In genomic region chr16:89536886-89537548, GRCh38 we compare ENCODE assay signal across 21 cellular contexts. TPM values are rescaled to one million over a fixed set of nuclear protein-coding genes. Genes with fewer than 3 reads are reported as not detected.
A peak's percentile ranks its signal among the peaks of the same experiment; 100 is the strongest.
DNase-seq lines count a peak whose midpoint lies in the region; ATAC-seq, FAIRE-seq and TF ChIP-seq lines count a peak whose summit lies in the region.
"Had no signal": no experiment of that assay in that cellular context is flagged by ENCODE, and none has a peak within 500 bp of the region (broad histone marks: within the 10 kb centered on the region; RNA-seq: fewer than 3 reads in every experiment).

No MANE protein-coding gene starts in this region.

- H3K36me3 Mint-ChIP-seq in CD4-positive, alpha-beta T cell (ENCODE audit: low read depth) = peaks cover 42% of the 10 kb centered on the region

- H3K27me3 Mint-ChIP-seq in CD4-positive, alpha-beta T cell = no peaks in the 10 kb centered on the region
- H3K27me3 Mint-ChIP-seq: activated CD4-positive, alpha-beta T cell treated with anti-CD3 and anti-CD28 coated beads, Interleukin-2, amount 10 ng/mL, durations not matched to agents 24 days and 14 days; central memory CD8-positive, alpha-beta T cell had no signal

- no peak for DNase-seq in CD4-positive, alpha-beta T cell
- no peak for DNase-seq in K562 (ENCODE audit: extremely low read depth in 1 of 4, low spot score in 3 of 4)
- peak in 41 of 51 donors; percentile 5 to 83 (median 51) for DNase-seq in hypothalamus (lab: John Stamatoyannopoulos, UW)
- DNase-seq in pons (ENCODE audit: low spot score) = peak; percentile 93
- DNase-seq in left cardiac atrium = no peak
- no peak for DNase-seq in thyroid gland
- DNase-seq in kidney tubule cell (ENCODE audit: low spot score) = no peak
- no peak for DNase-seq in mesenchymal stem cell
- DNase-seq: activated CD4-positive, alpha-beta T cell treated with anti-CD3 and anti-CD28 coated beads, Interleukin-2, amount 10 ng/mL, durations not matched to agents 24 days and 14 days; mesendoderm; NCI-H2107; NCI-H524 treated with DMSO at 0.1 percent for 48 hours; stimulated activated CD4-positive, alpha-beta T cell treated with anti-CD3 and anti-CD28 coated beads, Interleukin-15, amount 100 ng/mL, for 24 hours had no signal

- H3K27ac Mint-ChIP-seq in CD4-positive, alpha-beta T cell = peak overlapping the region; percentile 55
- H3K27ac Mint-ChIP-seq: activated CD4-positive, alpha-beta T cell treated with anti-CD3 and anti-CD28 coated beads, Interleukin-2, amount 10 ng/mL, durations not matched to agents 24 days and 14 days; activated T-helper 2 cell treated with anti-CD3 and anti-CD28 coated beads, Interferon-gamma antibody, Interleukin-2, Interleukin-4, amounts not matched to agents 10 μg/mL and 5 μg/mL and 100 μg/mL, durations not matched to agents 14 hours and 24 hours and 36 hours; GM23338 had no signal

- no peak overlapping the region for H3K4me3 Mint-ChIP-seq in CD4-positive, alpha-beta T cell
- H3K4me3 Mint-ChIP-seq: activated CD4-positive, alpha-beta T cell treated with anti-CD3 and anti-CD28 coated beads, Interleukin-2, amount 10 ng/mL, durations not matched to agents 24 days and 14 days; central memory CD8-positive, alpha-beta T cell; GM23338 had no signal

- H3K4me1 ChIP-seq in K562 (replicated peaks in 1 of 2; ENCODE audit: control insufficient read depth in 2 of 2, insufficient read depth in 2 of 2, low read length in 2 of 2) = peaks cover 0 to 16% of the 10 kb centered on the region in 2 experiments; a peak in 3 of 5 replicates
- H3K4me1 ChIP-seq in thyroid gland = no peaks in the 10 kb centered on the region
- peaks cover 29% of the 10 kb centered on the region for H3K4me1 ChIP-seq in mesenchymal stem cell (ENCODE audit: control insufficient read depth, insufficient read depth, low read depth, low read length)

- no peak overlapping the region for H4K91ac ChIP-seq in mesenchymal stem cell (ENCODE audit: low read length)

- no peak overlapping the region for H2BK5ac ChIP-seq in mesenchymal stem cell (ENCODE audit: low read depth, low read length, poor library complexity, severe bottlenecking)

- H3K4me1 Mint-ChIP-seq in CD4-positive, alpha-beta T cell (ENCODE audit: low read depth) = peaks cover 23% of the 10 kb centered on the region
- H3K4me1 Mint-ChIP-seq: GM23338 had no signal

- H3K4me2 ChIP-seq in K562 (ENCODE audit: insufficient read depth, low read length) (no peak overlapping the region), mesenchymal stem cell (ENCODE audit: low read length, poor library complexity, severe bottlenecking) (no peak overlapping the region)
- H3K4me2 ChIP-seq: GM23338 had no signal

- in situ Hi-C loops in K562 (cut with MboI) = no loop called here

- H3K36me3 ChIP-seq in K562 (ENCODE audit: control insufficient read depth, insufficient read depth, low read length) = peaks cover 76% of the 10 kb centered on the region; the same call in 2 of the 3 replicates
- H3K36me3 ChIP-seq in thyroid gland = peaks cover 48 to 50% of the 10 kb centered on the region in 2 donors
- H3K36me3 ChIP-seq in mesenchymal stem cell (ENCODE audit: control insufficient read depth in 1 of 2, insufficient read depth in 2 of 2, low read depth in 1 of 2, low read length in 2 of 2) = peaks cover 70 to 87% of the 10 kb centered on the region in 2 experiments

- H2AFZ ChIP-seq in K562 (ENCODE audit: low read depth, low read length) = no peak overlapping the region
- no peak overlapping the region for H2AFZ ChIP-seq in mesenchymal stem cell (ENCODE audit: low read depth, low read length)
- H2AFZ ChIP-seq: GM23338 had no signal

- H3K79me1 ChIP-seq in mesenchymal stem cell (replicated peaks; ENCODE audit: low read length, poor library complexity, severe bottlenecking) = peaks cover 26% of the 10 kb centered on the region

- TF ChIP-seq EP300 in K562 (IDR thresholded peaks at IDR 0.05; ENCODE audit: low read length) = no peak

- FAIRE-seq in K562 (lab: Jason Lieb, UNC) = no peak
- FAIRE-seq: keratinocyte, TTC549 had no signal

- H3K14ac ChIP-seq in mesenchymal stem cell (ENCODE audit: low read length in 2 of 2) = no peak overlapping the region

- no peaks in the 10 kb centered on the region for H3K9me3 ChIP-seq in CD4-positive, alpha-beta T cell (ENCODE audit: control insufficient read depth, low read length)
- H3K9me3 ChIP-seq in K562 (replicated peaks; ENCODE audit: control insufficient read depth, insufficient read depth, low read depth, low read length) = no peaks in the 10 kb centered on the region
- H3K9me3 ChIP-seq in thyroid gland = no peaks in the 10 kb centered on the region
- H3K9me3 ChIP-seq in mesenchymal stem cell (ENCODE audit: control insufficient read depth, low read length) = no peaks in the 10 kb centered on the region
- H3K9me3 ChIP-seq: right atrium auricular region, transverse colon had no signal

- no peaks in the 10 kb centered on the region for H3K9me3 Mint-ChIP-seq in CD4-positive, alpha-beta T cell
- H3K9me3 Mint-ChIP-seq: activated CD4-positive, alpha-beta T cell treated with anti-CD3 and anti-CD28 coated beads, Interleukin-2, amount 10 ng/mL, durations not matched to agents 24 days and 14 days; activated T-helper 2 cell treated with anti-CD3 and anti-CD28 coated beads, Interferon-gamma antibody, Interleukin-2, Interleukin-4, amounts not matched to agents 10 μg/mL and 5 μg/mL and 100 μg/mL, durations not matched to agents 14 hours and 24 hours and 36 hours; central memory CD8-positive, alpha-beta T cell; GM23338 had no signal

- H3K27ac ChIP-seq in CD4-positive, alpha-beta T cell (ENCODE audit: low read depth, low read length) = no peak overlapping the region
- H3K27ac ChIP-seq in K562 (ENCODE audit: extremely low read depth, low read depth, low read length) (no peak overlapping the region), thyroid gland (no peak overlapping the region), mesenchymal stem cell (ENCODE audit: low read length, poor library complexity, severe bottlenecking) (no peak overlapping the region)
- H3K27ac ChIP-seq: right atrium auricular region had no signal

- TF ChIP-seq RAD21 in K562 (CRISPR knock-in tag; conservative IDR thresholded peaks at IDR 0.05 in 1 of 2, IDR thresholded peaks at IDR 0.05 in 1 of 2) = no peak

- 91% methylated on average over 34 of the region's 36 CpGs for WGBS in K562 (ENCODE audit: insufficient coverage, low coverage, missing lambda C conversion rate)
- 83 to 91% methylated on average over 28 to 35 of the region's 36 CpGs for WGBS in thyroid gland, 2 donors
- WGBS in mesenchymal stem cell = 95% methylated on average over 36 of the region's 36 CpGs

- H2BK12ac ChIP-seq in mesenchymal stem cell (ENCODE audit: low read length in 2 of 2) = no peak overlapping the region

- POLR2A ChIA-PET in CD4-positive, alpha-beta T cell (lab: Charles Lee) = interaction anchor here (1.4 kb wide), 1 partner anchor 12 kb away, joined by 3 read pairs; no protein-coding TSS in a partner anchor
- POLR2A ChIA-PET in K562 (lab: Yijun Ruan, JAX) = no interaction called here

- H3K4me3 ChIP-seq in K562 (no peak overlapping the region), thyroid gland (replicated peaks in 1 of 3) (no peak overlapping the region), mesenchymal stem cell (ENCODE audit: insufficient read depth in 1 of 2, low read depth in 1 of 2, low read length in 2 of 2) (no peak overlapping the region)
- H3K4me3 ChIP-seq: GM23338, right atrium auricular region, transverse colon had no signal

- BruUV-seq in K562 (replicated peaks; lab: Mats Ljungman, UMichigan) = no TSS peak

- H4K20me1 ChIP-seq in K562 (replicated peaks; ENCODE audit: control insufficient read depth, insufficient read depth, low read length) = 0 out of 2 replicates have a peak, but pooled peaks cover 6% of the 10 kb centered on the region

- CTCF ChIA-PET in CD4-positive, alpha-beta T cell (lab: Charles Lee) = no interaction called here
- CTCF ChIA-PET in K562 (lab: Yijun Ruan, JAX; ENCODE audit: low intra/inter-chr PET ratio) = no interaction called here

- H3K9me1 ChIP-seq in K562 (ENCODE audit: control insufficient read depth, insufficient read depth, low read length) = no peaks in the 10 kb centered on the region

- H3K9ac ChIP-seq in K562 (ENCODE audit: insufficient read depth in 1 of 2, low read depth in 2 of 2, low read length in 2 of 2) (no peak overlapping the region), mesenchymal stem cell (ENCODE audit: low read length) (no peak overlapping the region)

- H3K79me2 ChIP-seq in K562 (ENCODE audit: control insufficient read depth, insufficient read depth, low read length) = no peaks in the 10 kb centered on the region

- no peak for TF ChIP-seq CTCF in CD4-positive, alpha-beta T cell (IDR thresholded peaks at IDR 0.05)
- TF ChIP-seq CTCF in K562 (IDR thresholded peaks at IDR 0.05 in 2 of 3, conservative IDR thresholded peaks at IDR 0.05 in 1 of 3; ENCODE audit: insufficient read depth in 2 of 3, low read depth in 1 of 3, low read length in 3 of 3) (no peak), thyroid gland (IDR thresholded peaks at IDR 0.05) (no peak)

- no peak overlapping the region for H2AK5ac ChIP-seq in mesenchymal stem cell (ENCODE audit: low read length, severe bottlenecking)

- no peak overlapping the region for H3K18ac ChIP-seq in mesenchymal stem cell (ENCODE audit: low read depth in 1 of 2, low read length in 2 of 2)

- TF ChIP-seq POLR2A in K562 (conservative IDR thresholded peaks at IDR 0.05) (no peak), thyroid gland (IDR thresholded peaks at IDR 0.05) (no peak)

- H2BK120ac ChIP-seq in mesenchymal stem cell (ENCODE audit: low read depth, low read length) = no peak overlapping the region

- H4K8ac ChIP-seq in mesenchymal stem cell (ENCODE audit: low read length) = no peak overlapping the region

- ATAC-seq in CD4-positive, alpha-beta T cell (ENCODE audit: poor library complexity) = no peak
- ATAC-seq in K562 = no peak
- ATAC-seq in left cardiac atrium = no peak
- ATAC-seq: GM23338, Right ventricle myocardium inferior had no signal

- H2BK15ac ChIP-seq in mesenchymal stem cell (ENCODE audit: low read depth, poor library complexity, severe bottlenecking) = no peak overlapping the region

- no peak overlapping the region for H3K4ac ChIP-seq in mesenchymal stem cell (ENCODE audit: low read depth in 1 of 2, low read length in 2 of 2)

- intact Hi-C loops in CD4-positive, alpha-beta T cell (cut with DNase I, micrococcal nuclease) = no loop called here
- intact Hi-C loops in K562 (cut with micrococcal nuclease) = no loop called here
- intact Hi-C loops in left cardiac atrium (cut with DNase I) = no loop called here
- intact Hi-C loops in thyroid gland (cut with DNase I) = no loop called here

- H3K27me3 ChIP-seq in CD4-positive, alpha-beta T cell (ENCODE audit: control insufficient read depth, insufficient read depth, low read length) = no peaks in the 10 kb centered on the region
- no peaks in the 10 kb centered on the region for H3K27me3 ChIP-seq in K562 (ENCODE audit: control insufficient read depth in 2 of 2, insufficient read depth in 2 of 2, low read length in 2 of 2)
- H3K27me3 ChIP-seq in thyroid gland = no peaks in the 10 kb centered on the region
- H3K27me3 ChIP-seq in mesenchymal stem cell (ENCODE audit: control insufficient read depth in 1 of 2, insufficient read depth in 1 of 2, low read length in 2 of 2) = no peaks in the 10 kb centered on the region
- H3K27me3 ChIP-seq: right atrium auricular region, transverse colon had no signal

- H3K23ac ChIP-seq in mesenchymal stem cell (ENCODE audit: low read length in 2 of 2) = no peak overlapping the region

RNA-seq across cellular contexts. Expression of gene RPL13, which starts 23.5 kb away (rescaled TPM):
- total RNA-seq in CD4-positive, alpha-beta T cell = 1,000 to 10,000 TPM; 4,971 to 5,051 TPM
- 190 and 375 TPM in 2 replicates for total RNA-seq in K562 (2011; cell fraction: chromatin; rRNA removed; ENCODE audit: low replicate concordance)
- 1,145 and 1,282 TPM in 2 replicates for total RNA-seq in K562 (2011; cell fraction: nucleolus; rRNA removed)
- 741 and 1,472 TPM in 2 replicates for total RNA-seq in K562 (2011; cell fraction: nucleoplasm; rRNA removed)
- total RNA-seq in K562 (2014; rRNA removed) = 6,042 and 8,261 TPM in 2 replicates
- 916 and 1,208 TPM in 2 replicates for total RNA-seq in K562 (2014; rRNA removed; fragmentation: Illumina TruSeq; extraction: Trizol)
- total RNA-seq in K562 (2015; rRNA removed; fragmentation: Illumina TruSeq; extraction: Trizol) = 2,074 and 2,169 TPM in 2 replicates
- 2,859 and 3,283 TPM in 2 replicates for total RNA-seq in K562 (2021)
- 1,633 and 2,887 TPM in 2 replicates for polyA plus RNA-seq in K562 (2011; rRNA removed)
- polyA plus RNA-seq in K562 (2011; cell fraction: cytosol; rRNA removed) = 3,426 and 8,334 TPM in 2 replicates
- 2,104 and 2,686 TPM in 2 replicates for polyA plus RNA-seq in K562 (2011; cell fraction: nucleus; rRNA removed)
- 2,765 and 5,488 TPM in 2 replicates for polyA plus RNA-seq in K562 (2012)
- 1,258 and 1,518 TPM in 2 replicates for polyA plus RNA-seq in K562 (2014; fragmentation: Illumina TruSeq; extraction: Trizol)
- polyA plus RNA-seq in K562 (2014; fragmentation: Nextera tagmentation; extraction: Ambion mirVana) = 100 to 1,000 TPM; 227 to 348 TPM
- polyA plus RNA-seq in K562 (2014; rRNA removed) = 4,293 and 4,381 TPM in 2 replicates
- 413 and 474 TPM in 2 replicates for polyA minus RNA-seq in K562 (2011; rRNA and poly(A)+ RNA removed)
- polyA minus RNA-seq in K562 (2011; cell fraction: cytosol; rRNA and poly(A)+ RNA removed) = 1,370 and 2,343 TPM in 2 replicates
- 505 and 641 TPM in 2 replicates for polyA minus RNA-seq in K562 (2011; cell fraction: nucleus; rRNA and poly(A)+ RNA removed)
- total RNA-seq in left cardiac atrium = 1,000 to 10,000 TPM; 1,319 to 1,367 TPM
- 1,000 to 10,000 TPM; 5,127 to 8,436 (median 6,104) TPM for total RNA-seq in thyroid gland
- 2,898 TPM for polyA plus RNA-seq in mesenchymal stem cell (2013, experiment 1 of 2)
- polyA plus RNA-seq in mesenchymal stem cell (2013, experiment 2 of 2) = 2,946 TPM

RNA-seq across cellular contexts. Expression of gene SPG7, which starts 28.8 kb away (rescaled TPM):
- total RNA-seq in CD4-positive, alpha-beta T cell = 100 to 1,000 TPM; 163 to 167 TPM
- total RNA-seq in K562 (2011; cell fraction: chromatin; rRNA removed; ENCODE audit: low replicate concordance) = 538 and 821 TPM in 2 replicates
- total RNA-seq in K562 (2011; cell fraction: nucleolus; rRNA removed) = 360 and 372 TPM in 2 replicates
- 370 and 431 TPM in 2 replicates for total RNA-seq in K562 (2011; cell fraction: nucleoplasm; rRNA removed)
- 67.4 and 136 TPM in 2 replicates for total RNA-seq in K562 (2014; rRNA removed)
- total RNA-seq in K562 (2014; rRNA removed; fragmentation: Illumina TruSeq; extraction: Trizol) = 37.3 and 41.2 TPM in 2 replicates
- 51.9 and 55.5 TPM in 2 replicates for total RNA-seq in K562 (2015; rRNA removed; fragmentation: Illumina TruSeq; extraction: Trizol)
- 74.8 and 75.4 TPM in 2 replicates for total RNA-seq in K562 (2021)
- 44.2 and 53.2 TPM in 2 replicates for polyA plus RNA-seq in K562 (2011; rRNA removed)
- 33.7 and 35.7 TPM in 2 replicates for polyA plus RNA-seq in K562 (2011; cell fraction: cytosol; rRNA removed)
- polyA plus RNA-seq in K562 (2011; cell fraction: nucleus; rRNA removed) = 243 and 279 TPM in 2 replicates
- 41.5 and 49.6 TPM in 2 replicates for polyA plus RNA-seq in K562 (2012)
- polyA plus RNA-seq in K562 (2014; fragmentation: Illumina TruSeq; extraction: Trizol) = 49.2 and 49.4 TPM in 2 replicates
- 1 to 10 TPM; 5.8 to 7.0 TPM for polyA plus RNA-seq in K562 (2014; fragmentation: Nextera tagmentation; extraction: Ambion mirVana)
- 62.6 and 89.1 TPM in 2 replicates for polyA plus RNA-seq in K562 (2014; rRNA removed)
- 44.3 and 53.3 TPM in 2 replicates for polyA minus RNA-seq in K562 (2011; rRNA and poly(A)+ RNA removed)
- polyA minus RNA-seq in K562 (2011; cell fraction: cytosol; rRNA and poly(A)+ RNA removed) = 30.5 and 50.1 TPM in 2 replicates
- polyA minus RNA-seq in K562 (2011; cell fraction: nucleus; rRNA and poly(A)+ RNA removed) = 79.4 and 87.9 TPM in 2 replicates
- 10 to 100 TPM; 78.5 to 99.5 TPM for total RNA-seq in left cardiac atrium
- 100 to 1,000 TPM; 218 to 392 (median 285) TPM for total RNA-seq in thyroid gland
- polyA plus RNA-seq in mesenchymal stem cell (2013, experiment 1 of 2) = 40.7 TPM
- 37.8 TPM for polyA plus RNA-seq in mesenchymal stem cell (2013, experiment 2 of 2)

RNA-seq across cellular contexts. Expression of gene CPNE7, which starts 38.5 kb away (rescaled TPM):
- 1 to 10 TPM; 1.0 to 1.3 TPM for total RNA-seq in CD4-positive, alpha-beta T cell
- total RNA-seq in K562 (2011; cell fraction: chromatin; rRNA removed; ENCODE audit: low replicate concordance) = 170 and 336 TPM in 2 replicates
- total RNA-seq in K562 (2011; cell fraction: nucleolus; rRNA removed) = 170 and 181 TPM in 2 replicates
- 123 and 131 TPM in 2 replicates for total RNA-seq in K562 (2011; cell fraction: nucleoplasm; rRNA removed)
- total RNA-seq in K562 (2014; rRNA removed) = 46.8 and 63.6 TPM in 2 replicates
- 16.2 and 18.8 TPM in 2 replicates for total RNA-seq in K562 (2014; rRNA removed; fragmentation: Illumina TruSeq; extraction: Trizol)
- total RNA-seq in K562 (2015; rRNA removed; fragmentation: Illumina TruSeq; extraction: Trizol) = 16.9 and 18.5 TPM in 2 replicates
- total RNA-seq in K562 (2021) = 58.8 and 73.4 TPM in 2 replicates
- polyA plus RNA-seq in K562 (2011; rRNA removed) = 32.7 and 33.6 TPM in 2 replicates
- 19.6 and 36.0 TPM in 2 replicates for polyA plus RNA-seq in K562 (2011; cell fraction: cytosol; rRNA removed)
- 330 and 699 TPM in 2 replicates for polyA plus RNA-seq in K562 (2011; cell fraction: nucleus; rRNA removed)
- 44.5 and 48.7 TPM in 2 replicates for polyA plus RNA-seq in K562 (2012)
- 31.5 and 39.1 TPM in 2 replicates for polyA plus RNA-seq in K562 (2014; fragmentation: Illumina TruSeq; extraction: Trizol)
- 1 to 10 TPM in 1 of 2 experiments, under 1 TPM in 1; 0.30 to 1.9 TPM for polyA plus RNA-seq in K562 (2014; fragmentation: Nextera tagmentation; extraction: Ambion mirVana)
- polyA plus RNA-seq in K562 (2014; rRNA removed) = 67.3 and 78.1 TPM in 2 replicates
- polyA minus RNA-seq in K562 (2011; rRNA and poly(A)+ RNA removed) = 9.2 TPM in 2 replicates
- polyA minus RNA-seq in K562 (2011; cell fraction: cytosol; rRNA and poly(A)+ RNA removed) = 10.7 and 11.9 TPM in 2 replicates
- polyA minus RNA-seq in K562 (2011; cell fraction: nucleus; rRNA and poly(A)+ RNA removed) = 34.3 and 47.3 TPM in 2 replicates
- not detected for total RNA-seq in left cardiac atrium
- 1 to 10 TPM in 1 of 4 donors, under 1 TPM in 1, not detected in 2; 0.44 to 1.1 TPM for total RNA-seq in thyroid gland
- polyA plus RNA-seq in mesenchymal stem cell (2013, experiment 1 of 2) = 5.6 TPM
- 4.8 TPM for polyA plus RNA-seq in mesenchymal stem cell (2013, experiment 2 of 2)
- total RNA-seq: right atrium auricular region, Right ventricle myocardium inferior had no signal

RNA-seq across cellular contexts. Expression of gene ANKRD11, which starts 46.7 kb away (rescaled TPM):
- total RNA-seq in CD4-positive, alpha-beta T cell = 100 to 1,000 TPM; 200 to 211 TPM
- total RNA-seq in K562 (2011; cell fraction: chromatin; rRNA removed; ENCODE audit: low replicate concordance) = 521 and 557 TPM in 2 replicates
- 219 and 271 TPM in 2 replicates for total RNA-seq in K562 (2011; cell fraction: nucleolus; rRNA removed)
- 280 and 307 TPM in 2 replicates for total RNA-seq in K562 (2011; cell fraction: nucleoplasm; rRNA removed)
- total RNA-seq in K562 (2014; rRNA removed) (49.2 and 58.7 TPM in 2 replicates), K562 (2014; rRNA removed; fragmentation: Illumina TruSeq; extraction: Trizol) (25.4 and 31.7 TPM in 2 replicates), K562 (2015; rRNA removed; fragmentation: Illumina TruSeq; extraction: Trizol) (26.9 and 27.6 TPM in 2 replicates), K562 (2021) (114 and 126 TPM in 2 replicates), left cardiac atrium (10 to 100 TPM; 74.3 to 86.2 TPM), thyroid gland (10 to 100 TPM; 62.1 to 90.4 (median 75.0) TPM)
- polyA plus RNA-seq in K562 (2011; rRNA removed) (24.1 and 24.5 TPM in 2 replicates), K562 (2014; fragmentation: Illumina TruSeq; extraction: Trizol) (41.9 and 66.8 TPM in 2 replicates), K562 (2014; fragmentation: Nextera tagmentation; extraction: Ambion mirVana) (1 to 10 TPM; 4.7 to 5.4 TPM), K562 (2014; rRNA removed) (75.6 and 83.7 TPM in 2 replicates)
- 24.1 and 43.3 TPM in 2 replicates for polyA plus RNA-seq in K562 (2011; cell fraction: cytosol; rRNA removed)
- polyA plus RNA-seq in K562 (2011; cell fraction: nucleus; rRNA removed) = 82.4 and 115 TPM in 2 replicates
- polyA plus RNA-seq in K562 (2012) = 58.0 and 101 TPM in 2 replicates
- polyA minus RNA-seq in K562 (2011; rRNA and poly(A)+ RNA removed) = 22.7 and 27.7 TPM in 2 replicates
- 41.4 and 57.3 TPM in 2 replicates for polyA minus RNA-seq in K562 (2011; cell fraction: cytosol; rRNA and poly(A)+ RNA removed)
- 37.2 and 51.5 TPM in 2 replicates for polyA minus RNA-seq in K562 (2011; cell fraction: nucleus; rRNA and poly(A)+ RNA removed)
- 92.7 TPM for polyA plus RNA-seq in mesenchymal stem cell (2013, experiment 1 of 2)
- polyA plus RNA-seq in mesenchymal stem cell (2013, experiment 2 of 2) = 93.6 TPM

Comparison
In these comparisons a context has a peak if more than half of its experiments do, and no peak if none do; other contexts are left out.
1. DNase-seq: peak in hypothalamus (41 of 51) and pons (single experiment); none in CD4-positive, alpha-beta T cell (0 of 10), K562 (0 of 4), left cardiac atrium (single experiment), thyroid gland (0 of 2), kidney tubule cell (single experiment) and mesenchymal stem cell (single experiment).
2. RNA of gene CPNE7, which starts 38.5 kb away (total RNA-seq): 16.2 to 336 TPM in K562; 1.0 to 1.3 TPM in CD4-positive, alpha-beta T cell, 0.44 to 1.1 TPM in thyroid gland and not detected in left cardiac atrium; every median in the first group is over 4 times any median in the second.